In genomic region chr5:35478856-35479682, GRCh38 we compare ENCODE assay signal across 8 cellular contexts.
DNase-seq lines count a peak whose midpoint lies in the region; ATAC-seq and TF ChIP-seq lines count a peak whose summit lies in the region.

No MANE protein-coding gene starts in this region.

- TF ChIP-seq CTCF in activated B cell treated with CpG ODN at 0.5 μM for 24 hours (IDR thresholded peaks at IDR 0.05) (no peak), Peyer's patch (IDR thresholded peaks at IDR 0.05) (no peak)

- ATAC-seq in GM18867 (IDR thresholded peaks at IDR 0.05; ENCODE audit: unreplicated experiment) (peak; percentile 85), HG03521 (IDR thresholded peaks at IDR 0.05; ENCODE audit: unreplicated experiment) (peak; percentile 52), activated B cell treated with CpG ODN at 0.5 μM for 24 hours (ENCODE audit: low read depth) (peak; percentile 25), Right ventricle myocardium superior (ENCODE audit: poor library complexity) (peak; percentile 59)

- intact Hi-C loops in activated B cell treated with CpG ODN at 0.5 μM for 24 hours (cut with micrococcal nuclease): no loop called here
- intact Hi-C loops in Right ventricle myocardium superior (cut with DNase I): no loop called here

- no peaks in the 10 kb centered on the region for H3K4me1 ChIP-seq in Peyer's patch

- CTCF ChIA-PET in activated B cell treated with CpG ODN at 0.5 μM for 24 hours (lab: Charles Lee): no interaction called here

- H3K27ac Mint-ChIP-seq in activated B cell treated with CpG ODN at 0.5 μM for 24 hours: peak overlapping the region; percentile 44

- peak overlapping the region in 2 of 4 donors; percentile 18 to 36 for H3K4me3 ChIP-seq in Peyer's patch

- no peaks in the 10 kb centered on the region for H3K27me3 Mint-ChIP-seq in activated B cell treated with CpG ODN at 0.5 μM for 24 hours

- POLR2A ChIA-PET in activated B cell treated with CpG ODN at 0.5 μM for 24 hours (lab: Charles Lee): no interaction called here

- H3K9me3 ChIP-seq in Peyer's patch: no peaks in the 10 kb centered on the region

- H3K9me3 Mint-ChIP-seq in activated B cell treated with CpG ODN at 0.5 μM for 24 hours: peaks cover 3% of the 10 kb centered on the region

- H3K4me1 Mint-ChIP-seq in activated B cell treated with CpG ODN at 0.5 μM for 24 hours: peaks cover 5% of the 10 kb centered on the region

- no peaks in the 10 kb centered on the region for H3K36me3 ChIP-seq in Peyer's patch

- peak overlapping the region in 2 of 4 donors; percentile 41 to 43 for H3K27ac ChIP-seq in Peyer's patch

- no peaks in the 10 kb centered on the region for H3K27me3 ChIP-seq in Peyer's patch

- no peaks in the 10 kb centered on the region for H3K36me3 Mint-ChIP-seq in activated B cell treated with CpG ODN at 0.5 μM for 24 hours (ENCODE audit: low read depth)

- H3K4me3 Mint-ChIP-seq in activated B cell treated with CpG ODN at 0.5 μM for 24 hours: peak overlapping the region; percentile 33

- DNase-seq in activated B cell treated with CpG ODN at 0.5 μM for 24 hours (no peak), Right ventricle myocardium superior (no peak), smooth muscle cell of the brain vasculature (ENCODE audit: low read depth, low spot score) (peak; percentile 13), Peyer's patch (no peak), NCI-H187 treated with DMSO at 0.1 percent for 48 hours (lab: John Stamatoyannopoulos, UW) (no peak), NCI-H1105 treated with DMSO at 0.1 percent for 48 hours (lab: John Stamatoyannopoulos, UW) (no peak)

- no peak for TF ChIP-seq POLR2A in Peyer's patch (IDR thresholded peaks at IDR 0.05)

Comparison
In these comparisons a context has a peak if more than half of its experiments do, and no peak if none do; other contexts are left out.
1. ATAC-seq: peak in every context shown above with its lines; median percentile 85 in GM18867; 59 in Right ventricle myocardium superior; 52 in HG03521; 25 in activated B cell treated with CpG ODN at 0.5 μM for 24 hours.